12 cellular contexts compared by ENCODE assay signal in the genomic region with DNA sequence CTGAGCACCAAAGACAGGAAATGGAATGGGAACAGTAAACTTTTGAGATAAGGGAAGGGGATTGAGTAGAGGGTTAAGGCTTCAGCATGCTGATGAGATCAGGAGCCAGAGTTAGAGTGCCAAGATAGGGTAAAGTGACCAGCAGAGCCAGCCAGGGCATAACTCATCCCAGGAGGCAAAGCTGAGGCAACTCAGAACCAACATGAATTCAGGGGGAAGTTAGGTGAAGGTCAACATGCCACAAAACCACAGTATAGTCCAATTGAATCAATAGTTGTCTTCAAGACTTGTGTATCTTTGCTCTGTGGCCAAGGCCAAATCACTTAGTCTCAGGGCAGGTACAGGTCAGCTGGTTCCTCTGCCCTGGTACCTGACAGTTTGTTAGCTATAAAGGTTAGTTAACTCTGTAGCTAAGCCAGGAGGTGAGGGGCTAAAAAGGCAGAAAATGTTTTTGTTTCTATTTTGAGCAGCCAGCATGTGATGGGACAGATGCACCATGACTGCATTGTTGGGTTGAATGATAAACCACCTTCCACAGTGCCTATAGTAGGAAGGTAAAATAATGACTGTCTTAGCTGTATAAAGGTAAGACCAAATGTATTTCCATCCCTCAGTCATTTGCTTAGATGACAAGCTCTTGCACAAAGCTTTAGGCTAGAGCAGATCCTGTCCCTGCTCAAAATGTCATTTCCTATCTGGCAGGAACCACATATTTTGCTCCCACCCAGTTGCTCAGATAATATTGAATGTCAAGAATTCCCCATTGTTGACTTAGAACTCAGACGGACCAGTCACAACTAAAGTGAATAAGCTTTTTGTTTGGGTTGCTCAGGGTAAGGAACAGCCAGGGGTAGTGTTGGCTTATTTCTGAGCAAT. TPM values are rescaled to one million over a fixed set of nuclear protein-coding genes. Genes with fewer than 3 reads are reported as not detected.
A peak's percentile ranks its signal among the peaks of the same experiment; 100 is the strongest.
DNase-seq lines count a peak whose midpoint lies in the region; ATAC-seq, FAIRE-seq and TF ChIP-seq lines count a peak whose summit lies in the region.
"Had no signal": no experiment of that assay in that cellular context is flagged by ENCODE, and none has a peak within 500 bp of the region (broad histone marks: within the 10 kb centered on the region; RNA-seq: fewer than 3 reads in every experiment).

No MANE protein-coding gene starts in this region.

- H3K4me1 Mint-ChIP-seq in stimulated activated naive CD8-positive, alpha-beta T cell treated with anti-CD3 and anti-CD28 coated beads, Interleukin-15, Interleukin-2, amounts not matched to agents 100 ng/mL and 50 ng/mL, for 24 hours (ENCODE audit: low read depth), result peaks cover 7% of the 10 kb centered on the region

- no peaks in the 10 kb centered on the region for H3K9me3 Mint-ChIP-seq in stimulated activated naive CD8-positive, alpha-beta T cell treated with anti-CD3 and anti-CD28 coated beads, Interleukin-15, Interleukin-2, amounts not matched to agents 100 ng/mL and 50 ng/mL, for 24 hours
- H3K9me3 Mint-ChIP-seq: activated CD4-positive, alpha-beta memory T cell treated with anti-CD3 and anti-CD28 coated beads, Interleukin-2, amount 10 ng/mL, durations not matched to agents 7 days and 5 days had no signal

- no peak overlapping the region for H3K4ac ChIP-seq in neuronal stem cell (ENCODE audit: low read length)

- H3K36me3 ChIP-seq in right lobe of liver (peaks cover 0 to 11% (median 3%) of the 10 kb centered on the region in 4 donors), neuronal stem cell (replicated peaks in 1 of 2; ENCODE audit: control insufficient read depth in 2 of 2, insufficient read depth in 2 of 2, low read length in 2 of 2) (peaks cover 23 to 80% of the 10 kb centered on the region in 2 donors)

- H2AFZ ChIP-seq in neuronal stem cell (ENCODE audit: low read length), result no peak overlapping the region

- ATAC-seq in stimulated activated naive CD8-positive, alpha-beta T cell treated with anti-CD3 and anti-CD28 coated beads, Interleukin-15, Interleukin-2, amounts not matched to agents 100 U/mL and 50 U/mL, for 24 hours, result no peak
- ATAC-seq in right lobe of liver (peak; percentile 32 to 63 (median 50)), GM21367 (IDR thresholded peaks at IDR 0.05; ENCODE audit: unreplicated experiment) (no peak), HG03039 (IDR thresholded peaks at IDR 0.05; ENCODE audit: unreplicated experiment) (no peak)
- ATAC-seq: HCT116 had no signal

- no peak overlapping the region for H2BK120ac ChIP-seq in neuronal stem cell (ENCODE audit: low read depth, low read length)

- H3K4me3 ChIP-seq in right lobe of liver, result no peak overlapping the region
- no peak overlapping the region for H3K4me3 ChIP-seq in neuronal stem cell (ENCODE audit: low read length in 2 of 2)

- H3K4me1 ChIP-seq in right lobe of liver (no peaks in the 10 kb centered on the region), neuronal stem cell (ENCODE audit: control insufficient read depth in 2 of 2, insufficient read depth in 1 of 2, low read depth in 1 of 2, low read length in 2 of 2) (no peaks in the 10 kb centered on the region)

- TF ChIP-seq POLR2A in right lobe of liver (IDR thresholded peaks at IDR 0.05), result no peak
- TF ChIP-seq POLR2A in GM12891 (IDR thresholded peaks at IDR 0.05; ENCODE audit: low read depth, low read length), result no peak

- intact Hi-C loops in right lobe of liver (cut with DNase I), result no loop called here

- WGBS in right lobe of liver (ENCODE audit: insufficient coverage, low coverage, low lambda C conversion rate, missing lambda C conversion rate), result 33% methylated on average over 1 of the region's 1 CpG
- no CpG with 5 or more reads among the region's 1 CpG for whole genome bisulfite sequencing in neuronal stem cell (ENCODE audit: extremely low coverage in 2 of 2, insufficient read length in 2 of 2, insufficient replicate concordance in 1 of 2), 2 donors

- H3K9me3 ChIP-seq in right lobe of liver (no peaks in the 10 kb centered on the region), neuronal stem cell (replicated peaks in 1 of 2; ENCODE audit: control insufficient read depth in 2 of 2, insufficient read depth in 1 of 2, low read depth in 1 of 2, low read length in 2 of 2) (no peaks in the 10 kb centered on the region)

- H3K14ac ChIP-seq in neuronal stem cell (ENCODE audit: low read length), result no peak overlapping the region

- no peak overlapping the region for H2BK5ac ChIP-seq in neuronal stem cell (ENCODE audit: low read length)

- H3K27me3 ChIP-seq in right lobe of liver (no peaks in the 10 kb centered on the region), neuronal stem cell (ENCODE audit: control insufficient read depth in 3 of 3, insufficient read depth in 3 of 3, low read depth in 1 of 3, low read length in 3 of 3) (no peaks in the 10 kb centered on the region)

- no peak overlapping the region for H2BK15ac ChIP-seq in neuronal stem cell (ENCODE audit: low read length)

- H3K23ac ChIP-seq in neuronal stem cell (ENCODE audit: low read depth, low read length, poor library complexity), result no peak overlapping the region

- H3K27me3 Mint-ChIP-seq in stimulated activated naive CD8-positive, alpha-beta T cell treated with anti-CD3 and anti-CD28 coated beads, Interleukin-15, Interleukin-2, amounts not matched to agents 100 ng/mL and 50 ng/mL, for 24 hours, result no peaks in the 10 kb centered on the region
- H3K27me3 Mint-ChIP-seq: activated CD4-positive, alpha-beta memory T cell treated with anti-CD3 and anti-CD28 coated beads, Interleukin-2, amount 10 ng/mL, durations not matched to agents 7 days and 5 days had no signal

- no peak overlapping the region for H2AK5ac ChIP-seq in neuronal stem cell (ENCODE audit: low read depth, low read length)

- H3K27ac ChIP-seq in cingulate gyrus (ENCODE audit: low read depth, low read length) (peak overlapping the region; percentile 83), right lobe of liver (no peak overlapping the region), neuronal stem cell (replicated peaks; ENCODE audit: low read length) (no peak overlapping the region)

- peaks cover 34% of the 10 kb centered on the region for H3K36me3 Mint-ChIP-seq in stimulated activated naive CD8-positive, alpha-beta T cell treated with anti-CD3 and anti-CD28 coated beads, Interleukin-15, Interleukin-2, amounts not matched to agents 100 ng/mL and 50 ng/mL, for 24 hours (ENCODE audit: low read depth)

- no peak overlapping the region for H3K9ac ChIP-seq in neuronal stem cell (ENCODE audit: low read depth, low read length, poor library complexity)

- no peak overlapping the region for H4K8ac ChIP-seq in neuronal stem cell (ENCODE audit: low read depth, low read length)

- H3K27ac Mint-ChIP-seq in stimulated activated naive CD8-positive, alpha-beta T cell treated with anti-CD3 and anti-CD28 coated beads, Interleukin-15, Interleukin-2, amounts not matched to agents 100 ng/mL and 50 ng/mL, for 24 hours, result peak overlapping the region; percentile 22
- H3K27ac Mint-ChIP-seq: activated CD4-positive, alpha-beta memory T cell treated with anti-CD3 and anti-CD28 coated beads, Interleukin-2, amount 10 ng/mL, durations not matched to agents 7 days and 5 days had no signal

- no peak for TF ChIP-seq CTCF in right lobe of liver (IDR thresholded peaks at IDR 0.05)

- H4K91ac ChIP-seq in neuronal stem cell (ENCODE audit: low read depth, low read length, poor library complexity), result no peak overlapping the region

- H3K4me3 Mint-ChIP-seq in stimulated activated naive CD8-positive, alpha-beta T cell treated with anti-CD3 and anti-CD28 coated beads, Interleukin-15, Interleukin-2, amounts not matched to agents 100 ng/mL and 50 ng/mL, for 24 hours, result no peak overlapping the region
- H3K4me3 Mint-ChIP-seq: activated CD4-positive, alpha-beta memory T cell treated with anti-CD3 and anti-CD28 coated beads, Interleukin-2, amount 10 ng/mL, durations not matched to agents 7 days and 5 days had no signal

- no peak for FAIRE-seq in GM12891 (lab: Jason Lieb, UNC)
- FAIRE-seq: small intestine had no signal

- no peaks in the 10 kb centered on the region for H3K79me1 ChIP-seq in neuronal stem cell (ENCODE audit: low read depth, low read length)

- H3K18ac ChIP-seq in neuronal stem cell (ENCODE audit: low read length), result no peak overlapping the region

- no peak for DNase-seq in stimulated activated naive CD8-positive, alpha-beta T cell treated with anti-CD3 and anti-CD28 coated beads, Interleukin-15, Interleukin-2, amounts not matched to agents 100 U/mL and 50 U/mL, for 24 hours
- DNase-seq in right lobe of liver (no peak), GM12891 (ENCODE audit: insufficient read length, low spot score) (no peak), neuronal stem cell (ENCODE audit: low spot score) (no peak)
- DNase-seq: activated CD4-positive, alpha-beta memory T cell treated with anti-CD3 and anti-CD28 coated beads, Interleukin-2, amount 10 ng/mL, durations not matched to agents 7 days and 5 days; NCI-H2081 treated with DMSO at 0.1 percent for 48 hours; small intestine had no signal

- H2BK12ac ChIP-seq in neuronal stem cell (ENCODE audit: low read length), result no peak overlapping the region

- no peak overlapping the region for H3K4me2 ChIP-seq in neuronal stem cell (ENCODE audit: insufficient read depth, low read length, poor library complexity, severe bottlenecking)

TF ChIP-seq in GM12891, 5 proteins besides CTCF, POLR2A, EP300 and RAD21:
- TF ChIP-seq SPI1 (IDR thresholded peaks at IDR 0.05; ENCODE audit: low read depth, low read length) (no peak), POLR2AphosphoS5 (IDR thresholded peaks at IDR 0.05; ENCODE audit: low read depth, low read length) (no peak), TAF1 (IDR thresholded peaks at IDR 0.05; ENCODE audit: low read depth, low read length) (no peak), POU2F2 (IDR thresholded peaks at IDR 0.05; ENCODE audit: low read depth, low read length) (no peak), PAX5 (IDR thresholded peaks at IDR 0.05; ENCODE audit: insufficient read depth, low read length, severe bottlenecking) (no peak)

RNA-seq across cellular contexts. Expression of a gene that starts 15.8 kb away (rescaled TPM):
- total RNA-seq in right lobe of liver, result 1 to 10 TPM; 4.3 to 7.1 (median 6.1) TPM
- 12.3 TPM for polyA plus RNA-seq in GM12891 (2012; ENCODE audit: low read depth, missing spikeins)
- polyA plus RNA-seq in neuronal stem cell (2013, experiment 1 of 2), result 28.2 TPM
- 26.7 TPM for polyA plus RNA-seq in neuronal stem cell (2013, experiment 2 of 2)

Comparison
In these comparisons a context has a peak if more than half of its experiments do, and no peak if none do; other contexts are left out.
1. ATAC-seq: peak in right lobe of liver (4 of 4); none in stimulated activated naive CD8-positive, alpha-beta T cell treated with anti-CD3 and anti-CD28 coated beads, Interleukin-15, Interleukin-2, amounts not matched to agents 100 U/mL and 50 U/mL, for 24 hours (single experiment), GM21367 (single experiment) and HG03039 (single experiment).